ENCODE assay signal across 21 cellular contexts in the genomic region with DNA sequence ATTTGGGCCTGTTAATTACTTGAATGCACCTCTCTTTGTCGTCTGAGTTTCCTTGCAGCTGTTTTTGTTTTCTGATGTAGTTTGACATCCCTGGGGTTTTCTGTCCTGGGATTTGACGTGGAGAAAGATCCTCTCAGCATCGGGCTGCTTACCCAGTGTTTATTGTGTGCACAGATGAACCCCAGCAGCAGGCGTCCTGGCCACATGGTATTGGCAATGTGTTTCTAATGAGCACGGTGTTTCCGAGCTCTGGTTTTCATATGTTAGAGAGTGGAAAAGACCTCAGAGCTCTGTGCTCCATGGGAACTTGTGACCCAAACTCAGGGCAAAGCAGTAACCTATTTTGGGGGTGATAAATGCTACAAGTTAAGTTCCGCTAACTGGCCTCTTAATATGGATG.
"Had no signal": no experiment of that assay in that cellular context is flagged by ENCODE, and none has a peak within 500 bp of the region (broad histone marks: within the 10 kb centered on the region; RNA-seq: fewer than 3 reads in every experiment).

No MANE protein-coding gene starts in this region.

- H3K4me3 ChIP-seq: colonic mucosa, esophagus squamous epithelium, lower lobe of right lung, psoas muscle, skin epidermis had no signal

- ATAC-seq: foreskin keratinocyte, left lobe of liver, lower lobe of right lung, psoas muscle, sciatic nerve had no signal

- H3K27me3 ChIP-seq: colonic mucosa, foreskin keratinocyte had no signal

- H3K27ac ChIP-seq: colonic mucosa, esophagus squamous epithelium, foreskin keratinocyte, lower lobe of right lung, psoas muscle, skin epidermis had no signal

- DNase-seq: colonic mucosa; dermis blood vessel endothelial cell; esophagus squamous epithelium; foreskin keratinocyte; head of caudate nucleus; hypothalamus; kidney glomerular epithelial cell; lower lobe of right lung; midbrain; naive B cell; psoas muscle; retina; stimulated activated CD4-positive, alpha-beta T cell treated with anti-CD3 and anti-CD28 coated beads, Interleukin-12 subunit alpha, Interleukin-12 subunit beta, amount 100 ng/mL, for 4 hours; stimulated activated CD4-positive, alpha-beta T cell treated with anti-CD3 and anti-CD28 coated beads, Interleukin-2, amount 100 ng/mL, for 48 hours; stimulated activated naive CD4-positive, alpha-beta T cell treated with Interleukin-2 at 50 U/mL for 16 hours; trophoblast cell had no signal

- H3K4me1 Mint-ChIP-seq: memory B cell, naive B cell had no signal

- H3K27ac Mint-ChIP-seq: memory B cell, naive B cell, nephron had no signal

- H3K4me1 ChIP-seq: colonic mucosa, esophagus squamous epithelium, foreskin keratinocyte, lower lobe of right lung, psoas muscle had no signal

- H3K9me3 Mint-ChIP-seq: nephron had no signal

- H3K36me3 ChIP-seq: colonic mucosa, esophagus squamous epithelium, lower lobe of right lung had no signal

- H3K36me3 Mint-ChIP-seq: memory B cell, naive B cell had no signal

- H3K9me3 ChIP-seq: colonic mucosa, esophagus squamous epithelium, lower lobe of right lung, psoas muscle had no signal

- H3K4me3 Mint-ChIP-seq: memory B cell, naive B cell, nephron had no signal
